In genomic region chr5:112977440-112977861, GRCh38 we compare ENCODE assay signal across 8 cellular contexts. TPM values are rescaled to one million over a fixed set of nuclear protein-coding genes. Genes with fewer than 3 reads are reported as not detected.
DNase-seq lines count a peak whose midpoint lies in the region; ATAC-seq and TF ChIP-seq lines count a peak whose summit lies in the region.

No MANE protein-coding gene starts in this region.

- no peaks in the 10 kb centered on the region for H3K9me2 ChIP-seq in SK-N-SH

- intact Hi-C loops in esophagus muscularis mucosa (cut with DNase I): loop anchor here (5.0 kb wide), 1 partner anchor 50 kb away; no protein-coding TSS in a partner anchor

- H3K4me3 ChIP-seq in SK-N-SH (ENCODE audit: low read depth in 2 of 2, low read length in 1 of 2) (peak overlapping the region; percentile 80 to 92), esophagus muscularis mucosa (peak overlapping the region; percentile 85 to 95 (median 88)), parathyroid adenoma (ENCODE audit: low read depth, low read length) (peak overlapping the region; percentile 83)

- 1% methylated on average over 16 of the region's 16 CpGs for WGBS in SK-N-SH (ENCODE audit: low lambda C conversion rate)
- WGBS in esophagus muscularis mucosa: under 1% methylated on average over 16 of the region's 16 CpGs

- TF ChIP-seq EP300 in SK-N-SH (IDR thresholded peaks at IDR 0.05; ENCODE audit: borderline replicate concordance in 1 of 2, low read depth in 1 of 2, low read length in 1 of 2) (no peak), esophagus muscularis mucosa (IDR thresholded peaks at IDR 0.05) (no peak)

- peaks cover 58% of the 10 kb centered on the region for H3K79me2 ChIP-seq in SK-N-SH (ENCODE audit: insufficient read depth)
- peaks cover 39% of the 10 kb centered on the region for H3K79me2 ChIP-seq in parathyroid adenoma

- H3K9ac ChIP-seq in SK-N-SH (peak overlapping the region; percentile 91), parathyroid adenoma (peak overlapping the region; percentile 51)

- peak overlapping the region; percentile 86 for H2AFZ ChIP-seq in SK-N-SH (ENCODE audit: low read depth)
- peak overlapping the region; percentile 94 for H2AFZ ChIP-seq in parathyroid adenoma

- DNase-seq in NCI-H1417 (lab: John Stamatoyannopoulos, UW) (peak in 2 of 3 experiments; percentile 51 to 56), NCI-H1417 treated with DMSO at 0.1 percent for 48 hours (lab: John Stamatoyannopoulos, UW) (no peak), SK-N-SH (no peak), esophagus muscularis mucosa (ENCODE audit: extremely low spot score) (no peak)

- H3K4me2 ChIP-seq in SK-N-SH (peak overlapping the region; percentile 82), parathyroid adenoma (ENCODE audit: low read length) (peak overlapping the region; percentile 76)

- no peak for TF ChIP-seq RAD21 in SK-N-SH (IDR thresholded peaks at IDR 0.05; ENCODE audit: low read length)

- no peak for TF ChIP-seq POLR2A in esophagus muscularis mucosa (IDR thresholded peaks at IDR 0.05; ENCODE audit: low read depth)

- H3K4me1 ChIP-seq in SK-N-SH (ENCODE audit: control insufficient read depth in 1 of 2, insufficient read depth in 2 of 2, low read depth in 1 of 2, low read length in 1 of 2): peaks cover 18 to 22% of the 10 kb centered on the region in 2 experiments; a peak in 3 of 4 replicates
- peaks cover 13 to 37% (median 31%) of the 10 kb centered on the region in 4 donors for H3K4me1 ChIP-seq in esophagus muscularis mucosa
- H3K4me1 ChIP-seq in parathyroid adenoma: peaks cover 6% of the 10 kb centered on the region

- no peak for TF ChIP-seq CTCF in SK-N-SH (IDR thresholded peaks at IDR 0.05)
- no peak for TF ChIP-seq CTCF in esophagus muscularis mucosa (IDR thresholded peaks at IDR 0.05)
- no peak for TF ChIP-seq CTCF in parathyroid adenoma (IDR thresholded peaks at IDR 0.05)

- POLR2A ChIA-PET in SK-N-SH (lab: Yijun Ruan, JAX): no interaction called here

- H3K9me3 ChIP-seq in SK-N-SH: no peaks in the 10 kb centered on the region
- H3K9me3 ChIP-seq in esophagus muscularis mucosa: no peaks in the 10 kb centered on the region
- H3K9me3 ChIP-seq in parathyroid adenoma (ENCODE audit: control insufficient read depth, low read length): no peaks in the 10 kb centered on the region

- CTCF ChIA-PET in SK-N-SH (lab: Yijun Ruan, JAX): interaction anchor here (4.7 kb wide), 1 partner anchor 18 kb away, joined by 29 read pairs; no protein-coding TSS in a partner anchor

- H3K27me3 ChIP-seq in SK-N-SH (ENCODE audit: insufficient read depth) (no peaks in the 10 kb centered on the region), esophagus muscularis mucosa (no peaks in the 10 kb centered on the region), parathyroid adenoma (ENCODE audit: control insufficient read depth, insufficient read depth, low read length) (no peaks in the 10 kb centered on the region)

- H3K36me3 ChIP-seq in SK-N-SH (replicated peaks in 1 of 2; ENCODE audit: control insufficient read depth in 1 of 2, insufficient read depth in 2 of 2, low read length in 1 of 2) (peaks cover 8 to 14% of the 10 kb centered on the region in 2 experiments), esophagus muscularis mucosa (peaks cover 0 to 3% (median 0%) of the 10 kb centered on the region in 4 donors), parathyroid adenoma (ENCODE audit: control insufficient read depth, insufficient read depth, low read length) (no peaks in the 10 kb centered on the region)

- H3K27ac ChIP-seq in SK-N-SH (ENCODE audit: low read depth in 2 of 2, low read length in 1 of 2): peak overlapping the region; percentile 87 to 94
- H3K27ac ChIP-seq in esophagus muscularis mucosa (replicated peaks in 1 of 4): peak overlapping the region; percentile 86 to 93 (median 90)
- peak overlapping the region; percentile 83 for H3K27ac ChIP-seq in parathyroid adenoma

- H4K20me1 ChIP-seq in SK-N-SH (ENCODE audit: insufficient read depth): peaks cover 36% of the 10 kb centered on the region

- ATAC-seq in GM21529 (IDR thresholded peaks at IDR 0.05; ENCODE audit: unreplicated experiment) (no peak), HG02970 (IDR thresholded peaks at IDR 0.05; ENCODE audit: low FRiP score, unreplicated experiment) (no peak), HG03025 (IDR thresholded peaks at IDR 0.05; ENCODE audit: low FRiP score, unreplicated experiment) (no peak)

- no peaks in the 10 kb centered on the region for H3F3A ChIP-seq in SK-N-SH (replicated peaks; ENCODE audit: insufficient read depth)

TF ChIP-seq in SK-N-SH, 30 proteins besides CTCF, POLR2A, EP300 and RAD21:
- TF ChIP-seq YY1 (IDR thresholded peaks at IDR 0.05; ENCODE audit: low read depth): no peak
- no peak for TF ChIP-seq MAX (IDR thresholded peaks at IDR 0.05; ENCODE audit: low read depth)
- TF ChIP-seq MXI1 (IDR thresholded peaks at IDR 0.05; ENCODE audit: low read depth, low read length): peak; percentile 55
- no peak for TF ChIP-seq FOSL2 (IDR thresholded peaks at IDR 0.05; ENCODE audit: borderline replicate concordance, low read depth)

RNA-seq across cellular contexts. Expression of gene DCP2, which starts 0.9 kb away (rescaled TPM):
- polyA plus RNA-seq in SK-N-SH (2012; rRNA removed): 6.0 and 6.9 TPM in 2 replicates
- 6.3 and 8.9 TPM in 2 replicates for polyA plus RNA-seq in SK-N-SH (2012; cell fraction: cytosol; rRNA removed)
- 4.1 and 5.9 TPM in 2 replicates for polyA plus RNA-seq in SK-N-SH (2012; cell fraction: nucleus; rRNA removed)
- total RNA-seq in esophagus muscularis mucosa: 10 to 100 TPM; 15.7 to 26.7 (median 17.7) TPM

RNA-seq across cellular contexts. Expression of gene REEP5, which starts 55.4 kb away (rescaled TPM):
- polyA plus RNA-seq in SK-N-SH (2012; rRNA removed): 90.2 and 124 TPM in 2 replicates
- polyA plus RNA-seq in SK-N-SH (2012; cell fraction: cytosol; rRNA removed): 83.8 and 93.9 TPM in 2 replicates
- polyA plus RNA-seq in SK-N-SH (2012; cell fraction: nucleus; rRNA removed): 62.3 and 87.7 TPM in 2 replicates
- 10 to 100 TPM; 53.0 to 73.6 (median 62.2) TPM for total RNA-seq in esophagus muscularis mucosa

Comparison
In these comparisons a context has a peak if more than half of its experiments do, and no peak if none do; other contexts are left out.
1. DNase-seq: peak in NCI-H1417 (2 of 3); none in NCI-H1417 treated with DMSO at 0.1 percent for 48 hours (single experiment), SK-N-SH (single experiment) and esophagus muscularis mucosa (single experiment).
2. Peak in every context shown above with its lines, with median percentiles within 50 percentile points of each other: H3K27ac ChIP-seq and H3K4me3 ChIP-seq.